1 cellular context compared by ENCODE assay signal in genomic region chr11:27506200-27507182, GRCh38.
TF ChIP-seq lines count a peak whose summit lies in the region.

TSS of gene LIN7C (minus strand) at chr11:27506769. CDS start at chr11:27506752, 17 bp downstream.

TF ChIP-seq in HepG2, 621 proteins besides CTCF, POLR2A, EP300 and RAD21 (continued from another document and continues in another):
- no peak for TF ChIP-seq AFF4 (CRISPR knock-in tag; IDR thresholded peaks at IDR 0.05)
- peak; percentile 48; the same call in 1 of the 2 replicates for TF ChIP-seq MZF1 (CRISPR knock-in tag; IDR thresholded peaks at IDR 0.05; ENCODE audit: borderline replicate concordance)
- TF ChIP-seq HNRNPL (IDR thresholded peaks at IDR 0.05; ENCODE audit: low read depth, low read length): peak; percentile 40; the same call in 1 of the 2 replicates
- no peak for TF ChIP-seq RFX5 (IDR thresholded peaks at IDR 0.05; ENCODE audit: low read depth, low read length)
- TF ChIP-seq IKZF4 (CRISPR knock-in tag; IDR thresholded peaks at IDR 0.05; ENCODE audit: borderline replicate concordance, low read depth, not compliant biosample characterization): no peak
- no peak for TF ChIP-seq NPAS2 (CRISPR knock-in tag; IDR thresholded peaks at IDR 0.05; ENCODE audit: borderline replicate concordance)
- TF ChIP-seq ZMAT3 (CRISPR knock-in tag; conservative IDR thresholded peaks at IDR 0.05): no peak; the same call in 1 of the 2 replicates
- no peak for TF ChIP-seq ZNF274 (CRISPR knock-in tag; IDR thresholded peaks at IDR 0.05)
- TF ChIP-seq ZNF703 (CRISPR knock-in tag; IDR thresholded peaks at IDR 0.05; ENCODE audit: borderline replicate concordance): no peak; the same call in 1 of the 2 replicates
- peak; percentile 14; the same call in 1 of the 2 replicates for TF ChIP-seq FOSL2 (CRISPR knock-in tag; IDR thresholded peaks at IDR 0.05)
- no peak for TF ChIP-seq ATF5 (CRISPR knock-in tag; IDR thresholded peaks at IDR 0.05; ENCODE audit: low read depth)
- 0 out of 2 replicates have a peak, but pooled peaks have one; percentile 7 for TF ChIP-seq EHMT2 (IDR thresholded peaks at IDR 0.05; ENCODE audit: borderline replicate concordance, low read depth, low read length)
- TF ChIP-seq, protein P1, sequence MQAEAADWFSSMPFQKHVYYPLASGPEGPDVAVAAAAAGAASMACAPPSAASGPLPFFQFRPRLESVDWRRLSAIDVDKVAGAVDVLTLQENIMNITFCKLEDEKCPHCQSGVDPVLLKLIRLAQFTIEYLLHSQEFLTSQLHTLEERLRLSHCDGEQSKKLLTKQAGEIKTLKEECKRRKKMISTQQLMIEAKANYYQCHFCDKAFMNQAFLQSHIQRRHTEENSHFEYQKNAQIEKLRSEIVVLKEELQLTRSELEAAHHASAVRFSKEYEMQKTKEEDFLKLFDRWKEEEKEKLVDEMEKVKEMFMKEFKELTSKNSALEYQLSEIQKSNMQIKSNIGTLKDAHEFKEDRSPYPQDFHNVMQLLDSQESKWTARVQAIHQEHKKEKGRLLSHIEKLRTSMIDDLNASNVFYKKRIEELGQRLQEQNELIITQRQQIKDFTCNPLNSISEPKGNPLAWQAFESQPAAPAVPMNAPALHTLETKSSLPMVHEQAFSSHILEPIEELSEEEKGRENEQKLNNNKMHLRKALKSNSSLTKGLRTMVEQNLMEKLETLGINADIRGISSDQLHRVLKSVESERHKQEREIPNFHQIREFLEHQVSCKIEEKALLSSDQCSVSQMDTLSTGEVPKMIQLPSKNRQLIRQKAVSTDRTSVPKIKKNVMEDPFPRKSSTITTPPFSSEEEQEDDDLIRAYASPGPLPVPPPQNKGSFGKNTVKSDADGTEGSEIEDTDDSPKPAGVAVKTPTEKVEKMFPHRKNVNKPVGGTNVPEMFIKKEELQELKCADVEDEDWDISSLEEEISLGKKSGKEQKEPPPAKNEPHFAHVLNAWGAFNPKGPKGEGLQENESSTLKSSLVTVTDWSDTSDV (CRISPR knock-in tag; IDR thresholded peaks at IDR 0.05): 0 out of 2 replicates have a peak, but pooled peaks have one; percentile 73
- TF ChIP-seq ZNF446 (CRISPR knock-in tag; IDR thresholded peaks at IDR 0.05): peak; percentile 40; the same call in 1 of the 2 replicates
- no peak for TF ChIP-seq ZNF101 (CRISPR knock-in tag; IDR thresholded peaks at IDR 0.05; ENCODE audit: borderline replicate concordance, low read depth)
- TF ChIP-seq MIER3 (CRISPR knock-in tag; IDR thresholded peaks at IDR 0.05; ENCODE audit: borderline replicate concordance): no peak
- 0 out of 2 replicates have a peak, but pooled peaks have one; percentile 7 for TF ChIP-seq ZNF713 (CRISPR knock-in tag; IDR thresholded peaks at IDR 0.05)
- no peak for TF ChIP-seq XRCC5 (optimal IDR thresholded peaks at IDR 0.05; ENCODE audit: low read length)
- TF ChIP-seq RBM22 (optimal IDR thresholded peaks at IDR 0.05; ENCODE audit: low read length): no peak
- TF ChIP-seq NBN (conservative IDR thresholded peaks at IDR 0.05): no peak
- peak; percentile 55; the same call in 1 of the 2 replicates for TF ChIP-seq TEAD2 (CRISPR knock-in tag; IDR thresholded peaks at IDR 0.05)
- peak; percentile 45 for TF ChIP-seq AGO1 (IDR thresholded peaks at IDR 0.05; ENCODE audit: low read depth, low read length, poor library complexity, severe bottlenecking)
- TF ChIP-seq SRSF9 (IDR thresholded peaks at IDR 0.05; ENCODE audit: borderline replicate concordance, insufficient read depth, low read depth, low read length, poor library complexity, severe bottlenecking): no peak
- 0 out of 2 replicates have a peak, but pooled peaks have one; percentile 31 for TF ChIP-seq ZSCAN9 (CRISPR knock-in tag; IDR thresholded peaks at IDR 0.05; ENCODE audit: borderline replicate concordance)
- TF ChIP-seq MED8 (CRISPR knock-in tag; IDR thresholded peaks at IDR 0.05; ENCODE audit: insufficient replicate concordance): peak; percentile 25
- TF ChIP-seq CBX2 (IDR thresholded peaks at IDR 0.05; ENCODE audit: low read depth, low read length): no peak
- TF ChIP-seq CBX2 (CRISPR knock-in tag; IDR thresholded peaks at IDR 0.05; ENCODE audit: low read depth): no peak
- TF ChIP-seq SNRNP70 (IDR thresholded peaks at IDR 0.05; ENCODE audit: low read depth, low read length): no peak
- TF ChIP-seq MED1 (CRISPR knock-in tag; IDR thresholded peaks at IDR 0.05): peak; percentile 69
- TF ChIP-seq ZNF10 (CRISPR knock-in tag; IDR thresholded peaks at IDR 0.05; ENCODE audit: borderline replicate concordance, low read depth): no peak
- peak; percentile 82; the same call in 1 of the 2 replicates for TF ChIP-seq ZNF749 (CRISPR knock-in tag; IDR thresholded peaks at IDR 0.05; ENCODE audit: borderline replicate concordance)
- no peak for TF ChIP-seq NCOR1 (IDR thresholded peaks at IDR 0.05; ENCODE audit: borderline replicate concordance, low read length)
- TF ChIP-seq NFRKB (IDR thresholded peaks at IDR 0.05): peak; percentile 31; the same call in 1 of the 2 replicates
- TF ChIP-seq KDM1A (CRISPR knock-in tag; IDR thresholded peaks at IDR 0.05): no peak
- TF ChIP-seq ZNF292 (CRISPR knock-in tag; IDR thresholded peaks at IDR 0.05; ENCODE audit: borderline replicate concordance, low read depth): peak; percentile 66; the same call in 1 of the 2 replicates
- no peak for TF ChIP-seq SETDB1 (CRISPR knock-in tag; IDR thresholded peaks at IDR 0.05; ENCODE audit: borderline replicate concordance)
- no peak for TF ChIP-seq ZNF460 (CRISPR knock-in tag; IDR thresholded peaks at IDR 0.05; ENCODE audit: borderline replicate concordance)
- TF ChIP-seq NR1H2 (CRISPR knock-in tag; IDR thresholded peaks at IDR 0.05; ENCODE audit: borderline replicate concordance, low read depth): no peak
- no peak for TF ChIP-seq ZNF619 (CRISPR knock-in tag; IDR thresholded peaks at IDR 0.05)
- TF ChIP-seq ZNF761 (CRISPR knock-in tag; conservative IDR thresholded peaks at IDR 0.05): peak; percentile 87; the same call in 1 of the 2 replicates
- no peak for TF ChIP-seq ZNF235 (CRISPR knock-in tag; IDR thresholded peaks at IDR 0.05; ENCODE audit: borderline replicate concordance)
- TF ChIP-seq DMTF1 (CRISPR knock-in tag; IDR thresholded peaks at IDR 0.05): no peak
- TF ChIP-seq HHEX (CRISPR knock-in tag; IDR thresholded peaks at IDR 0.05): no peak
- peak; percentile 92 for TF ChIP-seq ZFP36L1 (CRISPR knock-in tag; IDR thresholded peaks at IDR 0.05)
- peak; percentile 90 for TF ChIP-seq TAF1 (CRISPR knock-in tag; IDR thresholded peaks at IDR 0.05)
- TF ChIP-seq ZEB1 (IDR thresholded peaks at IDR 0.05; ENCODE audit: insufficient replicate concordance, low read depth): no peak
- peak; percentile 42; the same call in 1 of the 2 replicates for TF ChIP-seq ZNF451 (CRISPR knock-in tag; IDR thresholded peaks at IDR 0.05)
- TF ChIP-seq POGZ (CRISPR knock-in tag; IDR thresholded peaks at IDR 0.05): peak; percentile 92
- no peak for TF ChIP-seq RARA (CRISPR knock-in tag; IDR thresholded peaks at IDR 0.05)
- TF ChIP-seq ATM (IDR thresholded peaks at IDR 0.05; ENCODE audit: borderline replicate concordance): no peak
- peak; percentile 83; the same call in 1 of the 2 replicates for TF ChIP-seq ELF4 (CRISPR knock-in tag; IDR thresholded peaks at IDR 0.05; ENCODE audit: borderline replicate concordance)
- TF ChIP-seq ZNF431 (CRISPR knock-in tag; IDR thresholded peaks at IDR 0.05; ENCODE audit: borderline replicate concordance, low read depth): 0 out of 2 replicates have a peak, but pooled peaks have one; percentile 26
- TF ChIP-seq, protein P2, sequence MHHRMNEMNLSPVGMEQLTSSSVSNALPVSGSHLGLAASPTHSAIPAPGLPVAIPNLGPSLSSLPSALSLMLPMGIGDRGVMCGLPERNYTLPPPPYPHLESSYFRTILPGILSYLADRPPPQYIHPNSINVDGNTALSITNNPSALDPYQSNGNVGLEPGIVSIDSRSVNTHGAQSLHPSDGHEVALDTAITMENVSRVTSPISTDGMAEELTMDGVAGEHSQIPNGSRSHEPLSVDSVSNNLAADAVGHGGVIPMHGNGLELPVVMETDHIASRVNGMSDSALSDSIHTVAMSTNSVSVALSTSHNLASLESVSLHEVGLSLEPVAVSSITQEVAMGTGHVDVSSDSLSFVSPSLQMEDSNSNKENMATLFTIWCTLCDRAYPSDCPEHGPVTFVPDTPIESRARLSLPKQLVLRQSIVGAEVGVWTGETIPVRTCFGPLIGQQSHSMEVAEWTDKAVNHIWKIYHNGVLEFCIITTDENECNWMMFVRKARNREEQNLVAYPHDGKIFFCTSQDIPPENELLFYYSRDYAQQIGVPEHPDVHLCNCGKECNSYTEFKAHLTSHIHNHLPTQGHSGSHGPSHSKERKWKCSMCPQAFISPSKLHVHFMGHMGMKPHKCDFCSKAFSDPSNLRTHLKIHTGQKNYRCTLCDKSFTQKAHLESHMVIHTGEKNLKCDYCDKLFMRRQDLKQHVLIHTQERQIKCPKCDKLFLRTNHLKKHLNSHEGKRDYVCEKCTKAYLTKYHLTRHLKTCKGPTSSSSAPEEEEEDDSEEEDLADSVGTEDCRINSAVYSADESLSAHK (CRISPR knock-in tag; IDR thresholded peaks at IDR 0.05; ENCODE audit: borderline replicate concordance): no peak
- TF ChIP-seq, protein P3, sequence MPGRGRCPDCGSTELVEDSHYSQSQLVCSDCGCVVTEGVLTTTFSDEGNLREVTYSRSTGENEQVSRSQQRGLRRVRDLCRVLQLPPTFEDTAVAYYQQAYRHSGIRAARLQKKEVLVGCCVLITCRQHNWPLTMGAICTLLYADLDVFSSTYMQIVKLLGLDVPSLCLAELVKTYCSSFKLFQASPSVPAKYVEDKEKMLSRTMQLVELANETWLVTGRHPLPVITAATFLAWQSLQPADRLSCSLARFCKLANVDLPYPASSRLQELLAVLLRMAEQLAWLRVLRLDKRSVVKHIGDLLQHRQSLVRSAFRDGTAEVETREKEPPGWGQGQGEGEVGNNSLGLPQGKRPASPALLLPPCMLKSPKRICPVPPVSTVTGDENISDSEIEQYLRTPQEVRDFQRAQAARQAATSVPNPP (CRISPR knock-in tag; IDR thresholded peaks at IDR 0.05): no peak
- TF ChIP-seq BCL3 (CRISPR knock-in tag; IDR thresholded peaks at IDR 0.05): no peak
- TF ChIP-seq PHF8 (CRISPR knock-in tag; IDR thresholded peaks at IDR 0.05): peak; percentile 90
- no peak for TF ChIP-seq RFX3 (CRISPR knock-in tag; IDR thresholded peaks at IDR 0.05)
